Comparison of ENCODE assay signal across 18 cellular contexts in genomic region chr20:41369673-41370072, GRCh38. TPM values are rescaled to one million over a fixed set of nuclear protein-coding genes. Genes with fewer than 3 reads are reported as not detected.
"Had no signal": no experiment of that assay in that cellular context is flagged by ENCODE, and none has a peak within 500 bp of the region (broad histone marks: within the 10 kb centered on the region; RNA-seq: fewer than 3 reads in every experiment).

No MANE protein-coding gene starts in this region.

- H3K4me1 ChIP-seq: psoas muscle had no signal

- FAIRE-seq: colon had no signal

- H3K4me1 Mint-ChIP-seq: activated CD4-positive, alpha-beta T cell treated with anti-CD3 and anti-CD28 coated beads, Interleukin-2, amount 10 ng/mL, durations not matched to agents 24 days and 14 days had no signal

- H3K4me3 Mint-ChIP-seq: activated CD4-positive, alpha-beta T cell treated with anti-CD3 and anti-CD28 coated beads, Interleukin-2, amount 10 ng/mL, durations not matched to agents 24 days and 14 days; activated CD8-positive, alpha-beta T cell treated with anti-CD3 and anti-CD28 coated beads for 36 hours; activated naive CD4-positive, alpha-beta T cell treated with anti-CD3 and anti-CD28 coated beads, Interleukin-2, amount 10 ng/mL, durations not matched to agents 7 days and 5 days; activated naive CD8-positive, alpha-beta T cell treated with anti-CD3 and anti-CD28 coated beads, Interleukin-2, amount 50 U/mL, for 24 hours; endodermal cell had no signal

- H3K27me3 ChIP-seq: ovary had no signal

- H3K27ac Mint-ChIP-seq: activated CD4-positive, alpha-beta T cell treated with anti-CD3 and anti-CD28 coated beads, Interleukin-2, amount 10 ng/mL, durations not matched to agents 24 days and 14 days; activated CD8-positive, alpha-beta T cell treated with anti-CD3 and anti-CD28 coated beads for 36 hours; activated naive CD4-positive, alpha-beta T cell treated with anti-CD3 and anti-CD28 coated beads, Interleukin-2, amount 10 ng/mL, durations not matched to agents 7 days and 5 days; activated naive CD8-positive, alpha-beta T cell treated with anti-CD3 and anti-CD28 coated beads, Interleukin-2, amount 50 U/mL, for 24 hours; brain; endodermal cell; naive thymus-derived CD4-positive, alpha-beta T cell had no signal

- H3K9me3 ChIP-seq: mucosa of descending colon, psoas muscle had no signal

- H3K4me3 ChIP-seq: mucosa of descending colon, ovary, psoas muscle had no signal

- H3K9me3 Mint-ChIP-seq: activated CD4-positive, alpha-beta T cell treated with anti-CD3 and anti-CD28 coated beads, Interleukin-2, amount 10 ng/mL, durations not matched to agents 24 days and 14 days had no signal

- H3K36me3 Mint-ChIP-seq: activated naive CD4-positive, alpha-beta T cell treated with anti-CD3 and anti-CD28 coated beads, Interleukin-2, amount 10 ng/mL, durations not matched to agents 7 days and 5 days had no signal

- H3K36me3 ChIP-seq: ovary had no signal

- H3K27ac ChIP-seq: epithelial cell of prostate, ovary, psoas muscle had no signal

- DNase-seq: activated CD4-positive, alpha-beta T cell treated with anti-CD3 and anti-CD28 coated beads, Interleukin-2, amount 10 ng/mL, durations not matched to agents 24 days and 14 days; activated CD8-positive, alpha-beta T cell treated with anti-CD3 and anti-CD28 coated beads for 36 hours; activated naive CD4-positive, alpha-beta T cell treated with anti-CD3 and anti-CD28 coated beads, Interleukin-2, amount 10 ng/mL, durations not matched to agents 7 days and 5 days; activated naive CD8-positive, alpha-beta T cell treated with anti-CD3 and anti-CD28 coated beads, Interleukin-2, amount 50 U/mL, for 24 hours; activated T-cell treated with anti-CD3 and anti-CD28 coated beads, Interleukin-2, amount 50 U/mL, for 1 hour; anterior cingulate cortex; caudate nucleus; endodermal cell; foreskin fibroblast; mesenchymal stem cell; naive thymus-derived CD4-positive, alpha-beta T cell; psoas muscle; right cardiac atrium had no signal

- ATAC-seq: activated CD8-positive, alpha-beta T cell treated with anti-CD3 and anti-CD28 coated beads for 36 hours; mucosa of descending colon; naive thymus-derived CD4-positive, alpha-beta T cell; psoas muscle; right cardiac atrium had no signal

RNA-seq across cellular contexts. Expression of gene EMILIN3, which starts 3.1 kb away (rescaled TPM):
- total RNA-seq: activated CD8-positive, alpha-beta T cell treated with anti-CD3 and anti-CD28 coated beads for 36 hours had no signal
